ENCODE assay signal across 1 cellular context in genomic region chr4:22595684-22596083, GRCh38.
TF ChIP-seq lines count a peak whose summit lies in the region.

No MANE protein-coding gene starts in this region.

TF ChIP-seq in HepG2, 621 proteins besides CTCF, POLR2A, EP300 and RAD21 (continued from another document):
- TF ChIP-seq DZIP1 (CRISPR knock-in tag; IDR thresholded peaks at IDR 0.05) (no peak), ZNF383 (CRISPR knock-in tag; IDR thresholded peaks at IDR 0.05; ENCODE audit: borderline replicate concordance) (no peak)
TF ChIP-seq in HepG2: peak in this region for 0.
